Comparison of ENCODE assay signal across 1 cellular context in the genomic region with DNA sequence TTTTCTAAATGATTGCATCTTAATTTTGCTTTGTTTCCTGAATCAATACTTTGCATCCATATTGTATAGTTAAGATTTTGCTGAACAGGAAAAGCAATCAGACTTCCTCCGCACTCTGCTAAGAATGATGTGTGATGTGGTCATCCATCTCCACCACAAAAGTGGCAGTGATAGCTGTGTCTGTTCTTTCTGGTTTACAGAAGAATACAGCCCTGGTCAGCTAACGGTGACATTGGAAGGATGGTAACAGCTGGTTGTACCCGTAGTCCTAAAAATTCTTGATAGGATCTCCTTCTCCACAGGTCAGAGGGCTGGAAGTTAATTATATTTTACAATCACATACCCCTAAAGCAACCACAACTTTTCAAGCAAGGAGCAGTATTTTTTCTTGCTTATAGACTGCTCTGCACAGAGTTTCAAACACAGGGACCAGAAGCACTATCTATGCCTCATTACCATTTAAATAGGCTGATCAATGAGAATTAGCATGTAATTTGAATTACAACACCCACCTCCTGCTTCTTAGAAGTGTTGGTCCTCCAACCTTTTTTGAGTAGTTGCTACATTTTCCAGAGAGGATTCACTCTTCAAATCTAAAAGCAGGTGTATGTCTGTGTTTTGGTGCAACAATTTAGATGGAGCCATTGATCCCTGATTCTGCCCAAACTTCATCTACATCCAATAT.
TF ChIP-seq lines count a peak whose summit lies in the region.

No MANE protein-coding gene starts in this region.

TF ChIP-seq in HCT116, 20 proteins besides CTCF, POLR2A, EP300 and RAD21 (continued from another document):
- TF ChIP-seq ELF1 (IDR thresholded peaks at IDR 0.05; ENCODE audit: borderline replicate concordance, low read depth), result no peak
- TF ChIP-seq TCF7L2 (IDR thresholded peaks at IDR 0.05; ENCODE audit: borderline replicate concordance, extremely low read depth, insufficient read depth, insufficient read length), result no peak
- TF ChIP-seq POLR2AphosphoS5 (IDR thresholded peaks at IDR 0.05; ENCODE audit: low read depth, low read length), result no peak
- no peak for TF ChIP-seq JUND (IDR thresholded peaks at IDR 0.05)
- no peak for TF ChIP-seq REST (IDR thresholded peaks at IDR 0.05; ENCODE audit: low read depth)
- no peak for TF ChIP-seq CEBPB (IDR thresholded peaks at IDR 0.05; ENCODE audit: low read depth)
- no peak for TF ChIP-seq ZNF274 (IDR thresholded peaks at IDR 0.05; ENCODE audit: low read depth, low read length)
- TF ChIP-seq ZBTB33 (IDR thresholded peaks at IDR 0.05; ENCODE audit: extremely low read depth, insufficient replicate concordance, low read length), result no peak
- TF ChIP-seq FOSL1 (IDR thresholded peaks at IDR 0.05; ENCODE audit: low read depth), result no peak
- no peak for TF ChIP-seq SIN3A (IDR thresholded peaks at IDR 0.05; ENCODE audit: low read depth)
- TF ChIP-seq ZFX (IDR thresholded peaks at IDR 0.05), result no peak
